In the genomic region with DNA sequence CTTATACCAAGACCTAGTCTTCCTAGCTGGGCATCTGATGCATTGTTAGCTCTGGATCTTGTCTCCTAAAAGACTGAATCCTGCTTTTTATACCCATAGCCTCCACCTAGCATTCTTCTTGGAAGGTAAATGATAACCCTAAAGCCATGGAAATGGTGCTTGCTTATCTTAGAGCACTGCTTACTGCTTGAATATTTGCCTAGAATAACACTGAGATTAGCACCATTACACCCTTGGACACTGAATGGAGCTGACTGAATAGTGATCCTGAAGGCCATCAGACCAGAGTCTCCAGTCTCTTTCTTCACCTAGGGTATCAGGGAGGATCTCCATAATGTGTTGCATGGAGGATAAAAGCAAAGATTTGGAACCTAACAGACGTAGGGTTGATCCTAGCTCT, we compare ENCODE assay signal across 1 cellular context.
TF ChIP-seq lines count a peak whose summit lies in the region.

No MANE protein-coding gene starts in this region.

TF ChIP-seq in IMR-90, 13 proteins besides CTCF, POLR2A, EP300 and RAD21:
- TF ChIP-seq MAFK (IDR thresholded peaks at IDR 0.05; ENCODE audit: low read depth, low read length) (no peak), SMC3 (IDR thresholded peaks at IDR 0.05; ENCODE audit: low read depth, low read length) (no peak), CEBPB (IDR thresholded peaks at IDR 0.05; ENCODE audit: low read depth, low read length) (no peak)
TF ChIP-seq in IMR-90: peak in this region for 0.
